Comparison of ENCODE assay signal across 8 cellular contexts in genomic region chr19:12052571-12053169, GRCh38. TPM values are rescaled to one million over a fixed set of nuclear protein-coding genes. Genes with fewer than 3 reads are reported as not detected.
DNase-seq lines count a peak whose midpoint lies in the region; ATAC-seq, FAIRE-seq and TF ChIP-seq lines count a peak whose summit lies in the region.

Gene ZNF878, minus strand, starts transcription at chr19:12052961. Its CDS starts 160 bp downstream, at chr19:12052801.

- no peaks in the 10 kb centered on the region for H3K36me3 ChIP-seq in CD4-positive, alpha-beta memory T cell (ENCODE audit: insufficient read depth, low read length)
- H3K36me3 ChIP-seq in thoracic aorta: no peaks in the 10 kb centered on the region

- H3K4me1 ChIP-seq in CD4-positive, alpha-beta memory T cell (ENCODE audit: insufficient read depth, low read length): peaks cover 13% of the 10 kb centered on the region
- H3K4me1 ChIP-seq in thoracic aorta (ENCODE audit: control insufficient read depth in 1 of 2, low read depth in 2 of 2): peaks cover 11 to 16% of the 10 kb centered on the region in 2 donors

- H3K9me3 Mint-ChIP-seq in CD4-positive, alpha-beta memory T cell: peaks cover 2 to 17% (median 5%) of the 10 kb centered on the region in 8 donors
- peaks cover 60% of the 10 kb centered on the region for H3K9me3 Mint-ChIP-seq in nephron progenitor cell

- POLR2A ChIA-PET in CD4-positive, alpha-beta memory T cell (lab: Charles Lee; ENCODE audit: partially characterized antibody): interaction anchor here (0.7 to 1.5 kb wide), 3 partner anchors 54 to 255 kb away, joined by 3 to 4 read pairs (median 3); no protein-coding TSS in a partner anchor

- H3K27ac ChIP-seq in CD4-positive, alpha-beta memory T cell (ENCODE audit: low read depth, low read length): no peak within 1 kb of the TSS
- peak within 1 kb of the TSS; percentile 45 to 48 for H3K27ac ChIP-seq in thoracic aorta

- peak within 1 kb of the TSS; percentile 82 to 90 (median 87) for H3K4me3 Mint-ChIP-seq in CD4-positive, alpha-beta memory T cell
- H3K4me3 Mint-ChIP-seq in nephron progenitor cell: peak within 1 kb of the TSS; percentile 87

- intact Hi-C loops in CD4-positive, alpha-beta memory T cell (cut with micrococcal nuclease): no loop called here

- no peaks in the 10 kb centered on the region for H3K9me3 ChIP-seq in CD4-positive, alpha-beta memory T cell (ENCODE audit: control insufficient read depth in 1 of 2, low read length in 2 of 2)
- no peaks in the 10 kb centered on the region for H3K9me3 ChIP-seq in thoracic aorta

- peak within 1 kb of the TSS in 3 of 7 donors; percentile 9 to 88 (median 66) for H3K27ac Mint-ChIP-seq in CD4-positive, alpha-beta memory T cell
- peak within 1 kb of the TSS; percentile 95 for H3K27ac Mint-ChIP-seq in nephron progenitor cell

- H3K27me3 Mint-ChIP-seq in CD4-positive, alpha-beta memory T cell: peaks cover 11 to 19% of the 10 kb centered on the region in 2 donors
- H3K27me3 Mint-ChIP-seq in nephron progenitor cell (ENCODE audit: low read depth, poor library complexity): peaks cover 28% of the 10 kb centered on the region

- CTCF ChIA-PET in CD4-positive, alpha-beta memory T cell (lab: Charles Lee; ENCODE audit: partially characterized antibody): interaction anchor here (0.7 to 1.4 kb wide), 3 partner anchors 10 to 129 kb away, joined by 3 to 4 read pairs (median 3); no protein-coding TSS in a partner anchor

- peak in 3 of 5 donors; percentile 13 to 23 (median 15) for DNase-seq in CD4-positive, alpha-beta memory T cell
- DNase-seq in OCI-M2 (lab: John Stamatoyannopoulos, UW; ENCODE audit: unreplicated experiment) (peak; percentile 99), frontal cortex (ENCODE audit: low spot score in 2 of 2) (peak; percentile 76 to 83), nephron progenitor cell (peak; percentile 94), thoracic aorta (ENCODE audit: low spot score) (peak; percentile 70)
- peak; percentile 81 for DNase-seq in activated effector memory CD4-positive, alpha-beta T cell treated with anti-CD3 and anti-CD28 coated beads, Interleukin-2, amount 50 U/mL, for 16 hours

- no peaks in the 10 kb centered on the region for H3K27me3 ChIP-seq in CD4-positive, alpha-beta memory T cell (ENCODE audit: insufficient read depth, low read length)
- H3K27me3 ChIP-seq in thoracic aorta (replicated peaks; ENCODE audit: insufficient read depth): no peaks in the 10 kb centered on the region

- no peak for FAIRE-seq in frontal cortex (lab: Jason Lieb, UNC)

- peaks cover 0 to 4% of the 10 kb centered on the region in 2 donors for H3K36me3 Mint-ChIP-seq in CD4-positive, alpha-beta memory T cell
- peaks cover 22% of the 10 kb centered on the region for H3K36me3 Mint-ChIP-seq in nephron progenitor cell (ENCODE audit: low read depth)

- H3K4me1 Mint-ChIP-seq in CD4-positive, alpha-beta memory T cell: peaks cover 8 to 13% (median 11%) of the 10 kb centered on the region in 4 donors
- H3K4me1 Mint-ChIP-seq in nephron progenitor cell: peaks cover 11% of the 10 kb centered on the region

- peak; percentile 75 for ATAC-seq in GM19438 (IDR thresholded peaks at IDR 0.05; ENCODE audit: low read depth, unreplicated experiment)
- ATAC-seq in HG03571 (IDR thresholded peaks at IDR 0.05; ENCODE audit: unreplicated experiment): peak; percentile 61
- ATAC-seq in thoracic aorta (ENCODE audit: insufficient number of reproducible peaks, low FRiP score, low read depth): peak; percentile 49

- H3K4me3 ChIP-seq in CD4-positive, alpha-beta memory T cell (ENCODE audit: low read length in 2 of 2): peak within 1 kb of the TSS; percentile 30 to 55
- H3K4me3 ChIP-seq in thoracic aorta: peak within 1 kb of the TSS; percentile 95

- TF ChIP-seq CTCF in nephron progenitor cell (IDR thresholded peaks at IDR 0.05) (no peak), thoracic aorta (IDR thresholded peaks at IDR 0.05) (no peak)

RNA-seq across cellular contexts. Expression of gene ZNF878, which starts in this region (rescaled TPM):
- total RNA-seq in CD4-positive, alpha-beta memory T cell: not detected
- polyA plus RNA-seq in CD4-positive, alpha-beta memory T cell: not detected
- total RNA-seq in frontal cortex (0.41 TPM), thoracic aorta (1 to 10 TPM in 1 of 2 donors, not detected in 1; 1.4 TPM)

Comparison
In these comparisons a context has a peak if more than half of its experiments do, and no peak if none do; other contexts are left out.
1. Peak in DNase-seq and H3K4me3 ChIP-seq in CD4-positive, alpha-beta memory T cell; RNA of the gene not detected or under 1 TPM.
2. Peak in DNase-seq in frontal cortex; RNA of the gene not detected or under 1 TPM.
3. DNase-seq: peak in every context shown above with its lines; median percentile 99 in OCI-M2; 94 in nephron progenitor cell; 81 in activated effector memory CD4-positive, alpha-beta T cell treated with anti-CD3 and anti-CD28 coated beads, Interleukin-2, amount 50 U/mL, for 16 hours; 80 in frontal cortex; 70 in thoracic aorta; 15 in CD4-positive, alpha-beta memory T cell.